ENCODE assay signal across 1 cellular context in the genomic region with DNA sequence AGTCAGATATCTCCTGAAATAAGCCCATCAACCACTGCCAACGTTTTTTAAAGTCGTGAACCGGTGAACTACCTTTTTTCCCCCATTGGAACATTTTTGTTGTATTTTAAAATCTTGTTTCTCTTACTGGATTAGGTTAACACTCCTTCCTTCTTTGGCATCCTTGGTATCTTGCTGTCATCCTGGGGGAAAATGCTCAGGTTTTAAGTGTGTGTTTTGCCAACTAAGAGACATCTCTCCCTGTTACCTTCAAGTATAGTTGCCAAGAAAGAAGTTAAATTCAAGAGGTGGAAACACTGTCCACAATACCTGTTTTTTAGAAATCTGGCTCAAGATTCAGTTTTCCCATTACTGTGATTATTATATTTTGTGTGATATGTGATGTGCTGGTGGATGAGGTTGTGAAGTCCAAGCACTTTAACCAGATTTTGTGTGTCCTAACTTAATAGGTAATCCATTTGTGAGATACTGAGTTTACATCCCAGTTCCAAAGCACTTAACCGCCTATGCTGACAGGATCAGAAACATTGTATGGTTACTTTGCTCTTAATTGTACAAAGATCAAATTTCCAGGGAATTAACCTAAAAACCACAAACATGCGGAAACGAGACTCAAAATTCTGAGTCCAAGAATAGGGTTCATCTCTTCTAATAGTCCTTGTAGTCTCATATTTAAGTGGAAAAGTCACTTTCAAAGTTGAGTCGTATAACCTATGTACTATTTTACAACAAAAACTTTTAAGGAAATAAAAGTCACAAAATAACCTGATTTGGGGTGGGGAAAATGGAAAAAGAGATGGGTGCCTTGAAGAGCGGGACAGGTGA.
TF ChIP-seq lines count a peak whose summit lies in the region.

No MANE protein-coding gene starts in this region.

TF ChIP-seq in H1, 55 proteins besides CTCF, POLR2A, EP300 and RAD21:
- TF ChIP-seq KDM4A (IDR thresholded peaks at IDR 0.05; ENCODE audit: low read depth, low read length, severe bottlenecking): no peak
- TF ChIP-seq CTBP2 (IDR thresholded peaks at IDR 0.05; ENCODE audit: borderline replicate concordance, insufficient read depth, insufficient read length, low read length): no peak
- TF ChIP-seq, protein P1, sequence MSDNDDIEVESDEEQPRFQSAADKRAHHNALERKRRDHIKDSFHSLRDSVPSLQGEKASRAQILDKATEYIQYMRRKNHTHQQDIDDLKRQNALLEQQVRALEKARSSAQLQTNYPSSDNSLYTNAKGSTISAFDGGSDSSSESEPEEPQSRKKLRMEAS (IDR thresholded peaks at IDR 0.05): no peak
- TF ChIP-seq SRF (IDR thresholded peaks at IDR 0.05; ENCODE audit: low read depth, low read length): no peak
- no peak for TF ChIP-seq SAP30 (IDR thresholded peaks at IDR 0.05; ENCODE audit: insufficient read depth, insufficient replicate concordance, low read length)
- TF ChIP-seq RFX5 (IDR thresholded peaks at IDR 0.05; ENCODE audit: borderline replicate concordance, low read depth, low read length): no peak
- TF ChIP-seq EGR1 (IDR thresholded peaks at IDR 0.05; ENCODE audit: borderline replicate concordance, low read depth, low read length): no peak
- no peak for TF ChIP-seq POU5F1 (IDR thresholded peaks at IDR 0.05; ENCODE audit: low read depth, low read length)
- no peak for TF ChIP-seq TCF12 (IDR thresholded peaks at IDR 0.05; ENCODE audit: low read depth, low read length)
- TF ChIP-seq, protein P2, sequence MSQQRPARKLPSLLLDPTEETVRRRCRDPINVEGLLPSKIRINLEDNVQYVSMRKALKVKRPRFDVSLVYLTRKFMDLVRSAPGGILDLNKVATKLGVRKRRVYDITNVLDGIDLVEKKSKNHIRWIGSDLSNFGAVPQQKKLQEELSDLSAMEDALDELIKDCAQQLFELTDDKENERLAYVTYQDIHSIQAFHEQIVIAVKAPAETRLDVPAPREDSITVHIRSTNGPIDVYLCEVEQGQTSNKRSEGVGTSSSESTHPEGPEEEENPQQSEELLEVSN (IDR thresholded peaks at IDR 0.05): no peak
- TF ChIP-seq KDM5A (IDR thresholded peaks at IDR 0.05; ENCODE audit: low read length): no peak
